In genomic region chr14:33950320-33951182, GRCh38 we compare ENCODE assay signal across 8 cellular contexts. TPM values are rescaled to one million over a fixed set of nuclear protein-coding genes. Genes with fewer than 3 reads are reported as not detected.
DNase-seq lines count a peak whose midpoint lies in the region; FAIRE-seq and TF ChIP-seq lines count a peak whose summit lies in the region.

EGLN3 (minus strand) TSS chr14:33951074; CDS start chr14:33950752, 322 bp downstream.

- peak within 1 kb of the TSS; percentile 82 to 86 (median 83) for H3K9ac ChIP-seq in skeletal muscle tissue (ENCODE audit: low read depth in 1 of 3, low read length in 3 of 3)

- H3K27ac Mint-ChIP-seq in immature natural killer cell = no peak within 1 kb of the TSS

- peaks cover 0 to 7% (median 0%) of the 10 kb centered on the region in 6 donors for H3K9me3 Mint-ChIP-seq in immature natural killer cell

- peak within 1 kb of the TSS; percentile 63 to 78 (median 75) for H3K4me3 Mint-ChIP-seq in immature natural killer cell

- peak; percentile 72 for DNase-seq in GM12891 (ENCODE audit: insufficient read length, low spot score)
- peak; percentile 21 for DNase-seq in HFF-Myc (ENCODE audit: extremely low read depth, low read depth)
- DNase-seq in NCI-H128 (lab: John Stamatoyannopoulos, UW; ENCODE audit: unreplicated experiment) = peak; percentile 63
- DNase-seq in UCSD-AML1 (lab: John Stamatoyannopoulos, UW; ENCODE audit: unreplicated experiment) = peak; percentile 92
- peak; percentile 75 for DNase-seq in bronchial epithelial cell (ENCODE audit: low read depth)
- DNase-seq in immature natural killer cell = peak; percentile 36 to 40 (median 37)
- no peak for DNase-seq in OCI-M2 (lab: John Stamatoyannopoulos, UW; ENCODE audit: unreplicated experiment)

- no peaks in the 10 kb centered on the region for H3K36me3 ChIP-seq in bronchial epithelial cell (ENCODE audit: control insufficient read depth, insufficient read depth, low read length)
- H3K36me3 ChIP-seq in skeletal muscle tissue (ENCODE audit: control insufficient read depth in 3 of 3, insufficient read depth in 3 of 3, low read length in 3 of 3) = no peaks in the 10 kb centered on the region

- H3K9me3 ChIP-seq in skeletal muscle tissue (ENCODE audit: control insufficient read depth in 3 of 3, low read length in 3 of 3) = no peaks in the 10 kb centered on the region

- peaks cover 14 to 24% (median 17%) of the 10 kb centered on the region in 3 donors for H3K4me1 ChIP-seq in skeletal muscle tissue (ENCODE audit: control insufficient read depth in 3 of 3, insufficient read depth in 3 of 3, low read length in 3 of 3)

- peaks cover 2 to 18% (median 14%) of the 10 kb centered on the region in 3 donors for H3K27me3 Mint-ChIP-seq in immature natural killer cell (ENCODE audit: low read depth in 3 of 3)

- H3K27me3 ChIP-seq in bronchial epithelial cell (ENCODE audit: control insufficient read depth, insufficient read depth, low read length) (no peaks in the 10 kb centered on the region), skeletal muscle tissue (ENCODE audit: control insufficient read depth in 3 of 3, insufficient read depth in 3 of 3, low read length in 3 of 3) (no peaks in the 10 kb centered on the region)

- peak within 1 kb of the TSS; percentile 68 for H3K27ac ChIP-seq in skeletal muscle tissue (ENCODE audit: low read depth, low read length)

- TF ChIP-seq CTCF in HFF-Myc (IDR thresholded peaks at IDR 0.05; ENCODE audit: low read depth, low read length, missing control alignments) (no peak), bronchial epithelial cell (IDR thresholded peaks at IDR 0.05; ENCODE audit: insufficient read depth, low read length, severe bottlenecking) (no peak)

- no peaks in the 10 kb centered on the region for H3K36me3 Mint-ChIP-seq in immature natural killer cell

- peaks cover 6 to 9% of the 10 kb centered on the region in 2 donors for H3K4me1 Mint-ChIP-seq in immature natural killer cell

- FAIRE-seq in GM12891 (lab: Jason Lieb, UNC) = peak; percentile 58
- no peak for FAIRE-seq in bronchial epithelial cell (lab: Jason Lieb, UNC)

- no peak for TF ChIP-seq POLR2A in GM12891 (IDR thresholded peaks at IDR 0.05; ENCODE audit: low read depth, low read length)

- H3K4me3 ChIP-seq in HFF-Myc (replicated peaks; ENCODE audit: low read depth, low read length) (peak within 1 kb of the TSS; percentile 65), bronchial epithelial cell (ENCODE audit: low read depth, low read length) (peak within 1 kb of the TSS; percentile 95), skeletal muscle tissue (ENCODE audit: low read length in 3 of 3) (peak within 1 kb of the TSS; percentile 80 to 97 (median 92))

TF ChIP-seq in GM12891, 5 proteins besides CTCF, POLR2A, EP300 and RAD21:
- TF ChIP-seq SPI1 (IDR thresholded peaks at IDR 0.05; ENCODE audit: low read depth, low read length) (no peak), PAX5 (IDR thresholded peaks at IDR 0.05; ENCODE audit: insufficient read depth, low read length, severe bottlenecking) (no peak), POLR2AphosphoS5 (IDR thresholded peaks at IDR 0.05; ENCODE audit: low read depth, low read length) (no peak), TAF1 (IDR thresholded peaks at IDR 0.05; ENCODE audit: low read depth, low read length) (no peak), POU2F2 (IDR thresholded peaks at IDR 0.05; ENCODE audit: low read depth, low read length) (no peak)

RNA-seq across cellular contexts. Expression of gene EGLN3, which starts in this region (rescaled TPM):
- polyA plus RNA-seq in GM12891 (2012; ENCODE audit: low read depth, missing spikeins) = 5.0 TPM
- total RNA-seq in bronchial epithelial cell = 48.7 and 91.7 TPM in 2 replicates
- polyA plus RNA-seq in immature natural killer cell = 1 to 10 TPM; 1.3 to 3.2 (median 1.6) TPM
- 60.0 TPM for total RNA-seq in skeletal muscle tissue
